In genomic region chr19:57814505-57815246, GRCh38 we compare ENCODE assay signal across 8 cellular contexts. TPM values are rescaled to one million over a fixed set of nuclear protein-coding genes. Genes with fewer than 3 reads are reported as not detected.
A peak's percentile ranks its signal among the peaks of the same experiment; 100 is the strongest.
DNase-seq lines count a peak whose midpoint lies in the region; ATAC-seq and TF ChIP-seq lines count a peak whose summit lies in the region.

ZNF552 (minus strand) TSS chr19:57814913; CDS start chr19:57814743, 170 bp downstream.

- H3K9me3 ChIP-seq in neural cell (ENCODE audit: low read length) (no peaks in the 10 kb centered on the region), stomach (no peaks in the 10 kb centered on the region)

- H3K4me1 ChIP-seq in stomach: peaks cover 22 to 60% (median 45%) of the 10 kb centered on the region in 4 donors

- no peaks in the 10 kb centered on the region for H3K9me2 ChIP-seq in neural cell (ENCODE audit: insufficient read depth, low read length)

- TF ChIP-seq EP300 in neural cell (conservative IDR thresholded peaks at IDR 0.05; ENCODE audit: poor library complexity, severe bottlenecking) (no peak), stomach (IDR thresholded peaks at IDR 0.05) (no peak)

- H3K4me2 ChIP-seq in neural cell (ENCODE audit: low read length): peak within 1 kb of the TSS; percentile 70

- H4K20me1 ChIP-seq in neural cell (ENCODE audit: insufficient read depth): no peaks in the 10 kb centered on the region

- H3K4me3 ChIP-seq in fibroblast of villous mesenchyme (ENCODE audit: low read depth, low read length) (peak within 1 kb of the TSS; percentile 88), neural cell (ENCODE audit: low read length) (peak within 1 kb of the TSS; percentile 94), stomach (peak within 1 kb of the TSS; percentile 71 to 93 (median 82))

- peak; percentile 69 for ATAC-seq in GM21825 (IDR thresholded peaks at IDR 0.05; ENCODE audit: unreplicated experiment)

- no peaks in the 10 kb centered on the region for H3F3A ChIP-seq in neural cell (ENCODE audit: insufficient read depth, low read length, poor library complexity, severe bottlenecking)

- H3K27me3 ChIP-seq in neural cell (ENCODE audit: insufficient read depth, low read depth, low read length) (no peaks in the 10 kb centered on the region), stomach (no peaks in the 10 kb centered on the region)

- TF ChIP-seq RAD21 in neural cell (conservative IDR thresholded peaks at IDR 0.05): peak; percentile 27

- peak within 1 kb of the TSS; percentile 53 for H2AFZ ChIP-seq in neural cell (ENCODE audit: low read depth, low read length)

- peak in 2 of 4 donors; percentile 64 to 95 for TF ChIP-seq POLR2A in stomach (IDR thresholded peaks at IDR 0.05)

- H3K79me2 ChIP-seq in neural cell (replicated peaks; ENCODE audit: insufficient read depth, low read length): peaks cover 6% of the 10 kb centered on the region

- peak within 1 kb of the TSS; percentile 83 for H3K9ac ChIP-seq in neural cell (ENCODE audit: low read length)

- 0 to 1% (median 1%) methylated on average over 36 to 50 of the region's 50 CpGs for WGBS in stomach, 5 donors

- H3K27ac ChIP-seq in neural cell (ENCODE audit: low read length): peak within 1 kb of the TSS; percentile 79
- peak within 1 kb of the TSS; percentile 87 to 96 (median 93) for H3K27ac ChIP-seq in stomach

- intact Hi-C loops in stomach (cut with DNase I; ENCODE audit: low total_unique reads): no loop called here

- peak; percentile 94 for DNase-seq in DMS79 treated with DMSO at 0.1 percent for 48 hours (lab: John Stamatoyannopoulos, UW)
- peak; percentile 93 for DNase-seq in LoVo (ENCODE audit: low spot score)
- DNase-seq in SHP77 (lab: John Stamatoyannopoulos, UW): peak; percentile 93 to 95
- peak; percentile 91 for DNase-seq in activated effector memory CD4-positive, alpha-beta T cell treated with anti-CD3 and anti-CD28 coated beads, Interleukin-2, amount 50 U/mL, for 16 hours
- DNase-seq in fibroblast of villous mesenchyme (ENCODE audit: low read depth): peak; percentile 92
- DNase-seq in stomach: peak; percentile 92

- TF ChIP-seq CTCF in fibroblast of villous mesenchyme (IDR thresholded peaks at IDR 0.05; ENCODE audit: insufficient read depth, low read depth, low read length): no peak
- peak; percentile 29 for TF ChIP-seq CTCF in neural cell (IDR thresholded peaks at IDR 0.05; ENCODE audit: poor library complexity, severe bottlenecking)
- TF ChIP-seq CTCF in stomach (IDR thresholded peaks at IDR 0.05): no peak

- H3K36me3 ChIP-seq in neural cell (ENCODE audit: insufficient read depth, low read length) (no peaks in the 10 kb centered on the region), stomach (peaks cover 13 to 29% (median 26%) of the 10 kb centered on the region in 4 donors)

TF ChIP-seq in neural cell, 6 proteins besides CTCF, POLR2A, EP300 and RAD21:
- TF ChIP-seq REST (IDR thresholded peaks at IDR 0.05; ENCODE audit: borderline replicate concordance) (peak; percentile 13), POLR2AphosphoS5 (IDR thresholded peaks at IDR 0.05) (peak; percentile 83), EZH2 (IDR thresholded peaks at IDR 0.05; ENCODE audit: borderline replicate concordance, insufficient read depth, low read length, poor library complexity, severe bottlenecking) (no peak), TAF1 (IDR thresholded peaks at IDR 0.05; ENCODE audit: low read depth) (peak; percentile 69), SMC3 (conservative IDR thresholded peaks at IDR 0.05; ENCODE audit: poor library complexity) (peak; percentile 53), MXI1 (conservative IDR thresholded peaks at IDR 0.05; ENCODE audit: poor library complexity, severe bottlenecking) (peak; percentile 95)

RNA-seq across cellular contexts. Expression of gene ZNF552, which starts in this region (rescaled TPM):
- total RNA-seq in fibroblast of villous mesenchyme (7.4 and 12.1 TPM in 2 replicates), stomach (10 to 100 TPM; 17.7 to 84.4 (median 69.4) TPM)
- polyA plus RNA-seq in neural cell (6.0 and 8.8 TPM in 2 replicates), stomach (10 to 100 TPM in 2 of 3 donors, 1 to 10 TPM in 1; 9.6 to 15.5 (median 11.8) TPM)
- polyA minus RNA-seq in neural cell: 12.2 and 17.7 TPM in 2 replicates

Comparison
In these comparisons a context has a peak if more than half of its experiments do, and no peak if none do; other contexts are left out.
1. Peak in every context shown above with its lines: DNase-seq, ATAC-seq, H3K4me3 ChIP-seq and H3K27ac ChIP-seq.